ENCODE assay signal across 19 cellular contexts in the genomic region with DNA sequence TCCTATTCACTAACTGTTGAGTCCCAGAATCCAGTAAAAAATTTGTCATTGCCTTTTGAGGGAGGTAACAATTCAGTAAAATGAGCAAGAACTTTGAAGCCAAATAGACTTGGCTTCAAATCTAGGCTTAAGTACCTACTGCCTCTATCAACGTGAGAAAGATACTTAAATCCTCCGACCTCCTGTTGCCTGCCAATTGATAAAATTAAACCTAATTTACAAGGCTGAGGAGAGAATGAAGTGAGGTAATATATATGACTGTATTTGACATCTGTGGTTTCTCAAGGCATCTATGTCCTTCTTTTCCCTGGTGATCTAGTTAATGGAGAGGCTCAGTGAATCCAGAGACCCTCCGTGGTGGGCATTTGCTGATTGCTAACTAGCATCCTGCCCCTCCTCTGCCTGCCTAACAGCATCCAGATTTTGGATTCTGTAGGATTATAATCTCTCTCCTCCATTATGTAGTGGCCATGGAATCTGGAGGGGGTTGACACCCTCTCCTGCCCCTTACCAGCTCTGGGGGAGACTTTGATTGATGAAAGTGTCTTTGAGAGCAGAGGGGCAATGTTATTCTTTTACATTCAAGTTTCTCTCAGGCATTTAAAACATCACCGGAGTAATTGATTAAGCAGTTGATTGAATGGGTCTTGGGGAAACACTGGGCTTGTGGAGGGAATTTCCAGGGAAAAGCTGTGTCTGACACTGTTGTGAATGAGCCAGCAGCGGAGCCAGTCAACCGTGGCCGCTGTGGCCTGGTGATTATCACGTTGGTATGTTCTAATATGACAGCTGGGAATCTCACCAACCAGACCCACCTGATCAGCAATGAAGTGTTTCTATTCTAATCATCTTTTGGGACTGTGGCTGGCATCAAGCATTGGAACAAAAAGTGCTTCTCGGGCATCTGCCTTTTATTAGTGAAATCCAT.
A peak's percentile ranks its signal among the peaks of the same experiment; 100 is the strongest.
DNase-seq lines count a peak whose midpoint lies in the region; ATAC-seq and TF ChIP-seq lines count a peak whose summit lies in the region.
"Had no signal": no experiment of that assay in that cellular context is flagged by ENCODE, and none has a peak within 500 bp of the region (broad histone marks: within the 10 kb centered on the region; RNA-seq: fewer than 3 reads in every experiment).

No MANE protein-coding gene starts in this region.

- no peaks in the 10 kb centered on the region for H4K20me1 ChIP-seq in GM23338 (replicated peaks; ENCODE audit: insufficient read depth)

- DNase-seq in DMS 273 (lab: John Stamatoyannopoulos, UW; ENCODE audit: unreplicated experiment) (peak; percentile 16), DMS 273 treated with DMSO at 0.1 percent for 48 hours (lab: John Stamatoyannopoulos, UW) (no peak), GM23338 (ENCODE audit: low spot score) (no peak), WERI-Rb-1 (peak; percentile 7), kidney tubule cell (ENCODE audit: low spot score) (peak; percentile 77), COLO829 (ENCODE audit: low spot score) (no peak), activated gamma-delta T cell treated with Interleukin-2 at 50 U/mL for 16 hours (no peak), NCI-H128 (lab: John Stamatoyannopoulos, UW; ENCODE audit: unreplicated experiment) (no peak)
- DNase-seq: activated CD4-positive, alpha-beta T cell treated with anti-CD3 and anti-CD28 coated beads for 36 hours; activated T-cell treated with anti-CD3 and anti-CD28 coated beads, Interleukin-2, amount 50 U/mL, for 48 hours; HFFc6; lower lobe of right lung; NCI-H1417; stimulated activated CD8-positive, alpha-beta memory T cell treated with anti-CD3 and anti-CD28 coated beads, Interleukin-4, amount 100 ng/mL, for 48 hours; T-cell had no signal

- 0 out of 2 replicates have a peak, but pooled peaks cover 6% of the 10 kb centered on the region for H3K4me1 ChIP-seq in GM23338 (ENCODE audit: insufficient read depth)
- H3K4me1 ChIP-seq: gastroesophageal sphincter, lower lobe of right lung had no signal

- no peak overlapping the region for H3K4me2 ChIP-seq in GM23338

- H3F3A ChIP-seq in GM23338 (replicated peaks; ENCODE audit: low read depth), result no peaks in the 10 kb centered on the region

- H3K4me3 Mint-ChIP-seq in GM23338, result no peak overlapping the region
- H3K4me3 Mint-ChIP-seq: activated CD4-positive, alpha-beta T cell treated with anti-CD3 and anti-CD28 coated beads for 36 hours; activated naive CD4-positive, alpha-beta T cell treated with anti-CD3 and anti-CD28 coated beads, Interleukin-2, amount 50 U/mL, for 24 hours; HFFc6; T-cell; type B pancreatic cell had no signal

- TF ChIP-seq CTCF in GM23338 (conservative IDR thresholded peaks at IDR 0.05; ENCODE audit: low read depth in 2 of 2) (no peak), WERI-Rb-1 (IDR thresholded peaks at IDR 0.05; ENCODE audit: low read depth, low read length) (no peak)

- H2AFZ ChIP-seq in GM23338, result peak overlapping the region; percentile 7; the same call in 1 of the 2 replicates

- H3K27me3 ChIP-seq in GM23338 (ENCODE audit: insufficient read depth), result no peaks in the 10 kb centered on the region
- peaks cover 3% of the 10 kb centered on the region for H3K27me3 ChIP-seq in WERI-Rb-1 (ENCODE audit: insufficient read depth, low read depth, severe bottlenecking)
- H3K27me3 ChIP-seq: gastroesophageal sphincter had no signal

- H3K4me3 ChIP-seq in GM23338, result no peak overlapping the region
- no peak overlapping the region for H3K4me3 ChIP-seq in WERI-Rb-1 (ENCODE audit: low read depth, low read length)
- H3K4me3 ChIP-seq: gastroesophageal sphincter, lower lobe of right lung had no signal

- H3K27ac Mint-ChIP-seq in GM23338, result peak overlapping the region; percentile 69; the same call in 1 of the 2 replicates
- H3K27ac Mint-ChIP-seq: activated CD4-positive, alpha-beta T cell treated with anti-CD3 and anti-CD28 coated beads for 36 hours; activated naive CD4-positive, alpha-beta T cell treated with anti-CD3 and anti-CD28 coated beads, Interleukin-2, amount 50 U/mL, for 24 hours; HFFc6; T-cell; type B pancreatic cell had no signal

- H3K4me1 Mint-ChIP-seq in GM23338, result peaks cover 15% of the 10 kb centered on the region
- H3K4me1 Mint-ChIP-seq: activated CD4-positive, alpha-beta T cell treated with anti-CD3 and anti-CD28 coated beads for 36 hours; activated naive CD4-positive, alpha-beta T cell treated with anti-CD3 and anti-CD28 coated beads, Interleukin-2, amount 50 U/mL, for 24 hours; T-cell had no signal

- H3K36me3 ChIP-seq in GM23338 (ENCODE audit: insufficient read depth) (no peaks in the 10 kb centered on the region), WERI-Rb-1 (no peaks in the 10 kb centered on the region)
- H3K36me3 ChIP-seq: gastroesophageal sphincter, lower lobe of right lung had no signal

- H3K36me3 Mint-ChIP-seq in GM23338 (ENCODE audit: low read depth), result no peaks in the 10 kb centered on the region
- H3K36me3 Mint-ChIP-seq: activated naive CD4-positive, alpha-beta T cell treated with anti-CD3 and anti-CD28 coated beads, Interleukin-2, amount 50 U/mL, for 24 hours; T-cell; type B pancreatic cell had no signal

- peaks cover 4% of the 10 kb centered on the region; the same call in 2 of the 3 replicates for H3K9me3 Mint-ChIP-seq in GM23338
- H3K9me3 Mint-ChIP-seq: type B pancreatic cell had no signal

- no peaks in the 10 kb centered on the region for H3K79me2 ChIP-seq in GM23338 (replicated peaks; ENCODE audit: insufficient read depth)

- no peak for ATAC-seq in GM23338
- ATAC-seq: activated CD4-positive, alpha-beta T cell treated with anti-CD3 and anti-CD28 coated beads for 36 hours; gastroesophageal sphincter; lower lobe of right lung; T-cell had no signal

- no peaks in the 10 kb centered on the region for H3K9me3 ChIP-seq in WERI-Rb-1 (ENCODE audit: severe bottlenecking)
- H3K9me3 ChIP-seq: lower lobe of right lung had no signal

- H3K27me3 Mint-ChIP-seq in GM23338 (ENCODE audit: insufficient read depth, low read depth, poor library complexity), result no peaks in the 10 kb centered on the region
- H3K27me3 Mint-ChIP-seq: activated CD4-positive, alpha-beta T cell treated with anti-CD3 and anti-CD28 coated beads for 36 hours had no signal

- H3K27ac ChIP-seq in GM23338 (ENCODE audit: low read depth) (no peak overlapping the region), WERI-Rb-1 (no peak overlapping the region)
- H3K27ac ChIP-seq: 22Rv1, gastroesophageal sphincter, lower lobe of right lung had no signal

- peaks cover 10% of the 10 kb centered on the region; the same call in 1 of the 2 replicates for H3K9me2 ChIP-seq in GM23338 (ENCODE audit: insufficient read depth)

TF ChIP-seq in GM23338, 12 proteins besides CTCF, POLR2A, EP300 and RAD21 (continues in another document):
- no peak for TF ChIP-seq EZH2phosphoT487 (IDR thresholded peaks at IDR 0.05; ENCODE audit: unreplicated experiment)
- TF ChIP-seq, protein P1, sequence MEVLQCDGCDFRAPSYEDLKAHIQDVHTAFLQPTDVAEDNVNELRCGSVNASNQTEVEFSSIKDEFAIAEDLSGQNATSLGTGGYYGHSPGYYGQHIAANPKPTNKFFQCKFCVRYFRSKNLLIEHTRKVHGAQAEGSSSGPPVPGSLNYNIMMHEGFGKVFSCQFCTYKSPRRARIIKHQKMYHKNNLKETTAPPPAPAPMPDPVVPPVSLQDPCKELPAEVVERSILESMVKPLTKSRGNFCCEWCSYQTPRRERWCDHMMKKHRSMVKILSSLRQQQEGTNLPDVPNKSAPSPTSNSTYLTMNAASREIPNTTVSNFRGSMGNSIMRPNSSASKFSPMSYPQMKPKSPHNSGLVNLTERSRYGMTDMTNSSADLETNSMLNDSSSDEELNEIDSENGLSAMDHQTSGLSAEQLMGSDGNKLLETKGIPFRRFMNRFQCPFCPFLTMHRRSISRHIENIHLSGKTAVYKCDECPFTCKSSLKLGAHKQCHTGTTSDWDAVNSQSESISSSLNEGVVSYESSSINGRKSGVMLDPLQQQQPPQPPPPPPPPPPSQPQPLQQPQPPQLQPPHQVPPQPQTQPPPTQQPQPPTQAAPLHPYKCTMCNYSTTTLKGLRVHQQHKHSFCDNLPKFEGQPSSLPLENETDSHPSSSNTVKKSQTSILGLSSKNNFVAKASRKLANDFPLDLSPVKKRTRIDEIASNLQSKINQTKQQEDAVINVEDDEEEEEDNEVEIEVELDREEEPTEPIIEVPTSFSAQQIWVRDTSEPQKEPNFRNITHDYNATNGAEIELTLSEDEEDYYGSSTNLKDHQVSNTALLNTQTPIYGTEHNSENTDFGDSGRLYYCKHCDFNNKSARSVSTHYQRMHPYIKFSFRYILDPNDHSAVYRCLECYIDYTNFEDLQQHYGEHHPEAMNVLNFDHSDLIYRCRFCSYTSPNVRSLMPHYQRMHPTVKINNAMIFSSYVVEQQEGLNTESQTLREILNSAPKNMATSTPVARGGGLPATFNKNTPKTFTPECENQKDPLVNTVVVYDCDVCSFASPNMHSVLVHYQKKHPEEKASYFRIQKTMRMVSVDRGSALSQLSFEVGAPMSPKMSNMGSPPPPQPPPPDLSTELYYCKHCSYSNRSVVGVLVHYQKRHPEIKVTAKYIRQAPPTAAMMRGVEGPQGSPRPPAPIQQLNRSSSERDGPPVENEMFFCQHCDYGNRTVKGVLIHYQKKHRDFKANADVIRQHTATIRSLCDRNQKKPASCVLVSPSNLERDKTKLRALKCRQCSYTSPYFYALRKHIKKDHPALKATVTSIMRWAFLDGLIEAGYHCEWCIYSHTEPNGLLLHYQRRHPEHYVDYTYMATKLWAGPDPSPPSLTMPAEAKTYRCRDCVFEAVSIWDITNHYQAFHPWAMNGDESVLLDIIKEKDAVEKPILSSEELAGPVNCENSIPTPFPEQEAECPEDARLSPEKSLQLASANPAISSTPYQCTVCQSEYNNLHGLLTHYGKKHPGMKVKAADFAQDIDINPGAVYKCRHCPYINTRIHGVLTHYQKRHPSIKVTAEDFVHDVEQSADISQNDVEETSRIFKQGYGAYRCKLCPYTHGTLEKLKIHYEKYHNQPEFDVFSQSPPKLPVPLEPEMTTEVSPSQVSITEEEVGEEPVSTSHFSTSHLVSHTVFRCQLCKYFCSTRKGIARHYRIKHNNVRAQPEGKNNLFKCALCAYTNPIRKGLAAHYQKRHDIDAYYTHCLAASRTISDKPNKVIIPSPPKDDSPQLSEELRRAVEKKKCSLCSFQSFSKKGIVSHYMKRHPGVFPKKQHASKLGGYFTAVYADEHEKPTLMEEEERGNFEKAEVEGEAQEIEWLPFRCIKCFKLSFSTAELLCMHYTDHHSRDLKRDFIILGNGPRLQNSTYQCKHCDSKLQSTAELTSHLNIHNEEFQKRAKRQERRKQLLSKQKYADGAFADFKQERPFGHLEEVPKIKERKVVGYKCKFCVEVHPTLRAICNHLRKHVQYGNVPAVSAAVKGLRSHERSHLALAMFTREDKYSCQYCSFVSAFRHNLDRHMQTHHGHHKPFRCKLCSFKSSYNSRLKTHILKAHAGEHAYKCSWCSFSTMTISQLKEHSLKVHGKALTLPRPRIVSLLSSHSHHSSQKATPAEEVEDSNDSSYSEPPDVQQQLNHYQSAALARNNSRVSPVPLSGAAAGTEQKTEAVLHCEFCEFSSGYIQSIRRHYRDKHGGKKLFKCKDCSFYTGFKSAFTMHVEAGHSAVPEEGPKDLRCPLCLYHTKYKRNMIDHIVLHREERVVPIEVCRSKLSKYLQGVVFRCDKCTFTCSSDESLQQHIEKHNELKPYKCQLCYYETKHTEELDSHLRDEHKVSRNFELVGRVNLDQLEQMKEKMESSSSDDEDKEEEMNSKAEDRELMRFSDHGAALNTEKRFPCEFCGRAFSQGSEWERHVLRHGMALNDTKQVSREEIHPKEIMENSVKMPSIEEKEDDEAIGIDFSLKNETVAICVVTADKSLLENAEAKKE (CRISPR knock-in tag; IDR thresholded peaks at IDR 0.05), result no peak

Comparison
In these comparisons a context has a peak if more than half of its experiments do, and no peak if none do; other contexts are left out.
1. DNase-seq: peak in DMS 273 (single experiment), WERI-Rb-1 (single experiment) and kidney tubule cell (single experiment); none in DMS 273 treated with DMSO at 0.1 percent for 48 hours (single experiment), GM23338 (single experiment), COLO829 (single experiment), activated gamma-delta T cell treated with Interleukin-2 at 50 U/mL for 16 hours (single experiment) and NCI-H128 (single experiment).